In the genomic region with DNA sequence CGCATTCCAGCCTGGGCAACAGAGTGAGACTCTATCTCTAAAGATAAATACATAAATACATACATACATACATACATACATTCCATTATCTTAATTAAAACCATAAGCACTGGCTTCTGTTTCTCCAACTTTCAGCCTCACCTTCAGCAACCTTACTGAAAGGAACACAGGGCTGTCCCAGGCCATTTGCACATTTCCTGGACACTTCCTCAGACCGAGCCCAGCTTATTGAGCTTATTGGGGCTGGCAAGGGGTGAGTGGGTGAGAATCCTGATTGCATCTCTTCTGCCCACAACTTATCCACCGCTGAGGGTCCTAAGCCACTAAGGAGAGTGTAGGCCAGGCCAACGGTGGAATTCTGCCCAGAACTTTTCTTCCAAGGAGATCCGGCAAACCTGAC, we compare ENCODE assay signal across 16 cellular contexts.
"Had no signal": no experiment of that assay in that cellular context is flagged by ENCODE, and none has a peak within 500 bp of the region (broad histone marks: within the 10 kb centered on the region; RNA-seq: fewer than 3 reads in every experiment).

No MANE protein-coding gene starts in this region.

- DNase-seq: dermis blood vessel endothelial cell; effector CD4-positive, alpha-beta T cell; erythroblast; foreskin keratinocyte; hippocampal formation; left ventricle myocardium superior; mesendoderm; naive thymus-derived CD4-positive, alpha-beta T cell; nephron progenitor cell; stimulated activated CD4-positive, alpha-beta T cell treated with anti-CD3 and anti-CD28 coated beads, Interleukin-2, amount 100 ng/mL, for 48 hours; testis had no signal

- H3K4me3 ChIP-seq: colonic mucosa, right atrium auricular region, smooth muscle cell, testis, tibial nerve had no signal

- ATAC-seq: foreskin keratinocyte; left ventricle myocardium superior; naive thymus-derived CD4-positive, alpha-beta T cell had no signal

- H3K36me3 ChIP-seq: colonic mucosa, neutrophil, right atrium auricular region, tibial nerve had no signal

- H3K9me3 ChIP-seq: colonic mucosa, neutrophil, right atrium auricular region, testis, tibial nerve had no signal

- H3K4me2 ChIP-seq: smooth muscle cell had no signal

- H3K27ac ChIP-seq: foreskin keratinocyte, neutrophil, right atrium auricular region, testis, tibial nerve had no signal

- H3K4me1 ChIP-seq: foreskin keratinocyte had no signal

- H3K27me3 ChIP-seq: colonic mucosa, right atrium auricular region, testis, tibial nerve had no signal
